In the genomic region with DNA sequence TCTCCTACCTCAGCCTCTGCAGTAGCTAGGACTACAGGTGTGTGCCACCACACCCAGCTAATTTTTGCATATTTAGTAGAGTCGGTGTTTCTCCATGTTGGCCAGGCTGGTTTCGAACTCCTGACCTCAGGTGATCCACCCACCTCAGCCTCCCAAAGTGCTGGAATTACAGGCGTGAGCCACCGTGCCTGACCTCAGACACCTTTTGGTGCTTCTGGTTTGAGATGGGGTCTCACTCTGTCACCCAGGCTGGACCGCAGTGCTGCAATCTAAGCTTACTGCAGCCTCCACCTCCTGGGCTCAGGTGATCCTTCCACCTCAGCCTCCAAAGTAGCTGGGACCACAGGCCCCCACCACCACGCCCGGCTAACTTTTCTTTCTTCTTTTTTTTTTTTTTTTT, we compare ENCODE assay signal across 7 cellular contexts.
A peak's percentile ranks its signal among the peaks of the same experiment; 100 is the strongest.
DNase-seq lines count a peak whose midpoint lies in the region; ATAC-seq, FAIRE-seq and TF ChIP-seq lines count a peak whose summit lies in the region.
"Not testable (repeated sequence)": the region's sequence is repeated elsewhere in the genome, so short reads cannot be mapped to it uniquely, and the experiment has no call there.

No MANE protein-coding gene starts in this region.

- H3K36me3 ChIP-seq in kidney (ENCODE audit: control insufficient read depth in 1 of 2, insufficient read depth in 2 of 2, low read length in 2 of 2); spleen: not testable (repeated sequence)

- not testable (repeated sequence) for H3K9me3 Mint-ChIP-seq in CD4-positive, alpha-beta T cell; natural killer cell treated with Interleukin-12 subunit alpha and Interleukin-12 subunit beta and Interleukin-15 and Interleukin-18, amount 100 ng/mL, for 72 hours
- H3K9me3 Mint-ChIP-seq in chondrocyte (ENCODE audit: low read depth), result peaks cover 52% of the 10 kb centered on the region

- ATAC-seq in CD4-positive, alpha-beta T cell (ENCODE audit: poor library complexity); natural killer cell treated with Interleukin-12 subunit alpha and Interleukin-12 subunit beta and Interleukin-15 and Interleukin-18, amount 100 ng/mL, for 72 hours: not testable (repeated sequence)

- not testable (repeated sequence) for H3K4me3 Mint-ChIP-seq in CD4-positive, alpha-beta T cell; chondrocyte (ENCODE audit: unreplicated experiment); natural killer cell treated with Interleukin-12 subunit alpha and Interleukin-12 subunit beta and Interleukin-15 and Interleukin-18, amount 100 ng/mL, for 72 hours

- H3K27ac ChIP-seq in CD4-positive, alpha-beta T cell (ENCODE audit: low read depth, low read length); kidney (ENCODE audit: low read depth in 2 of 2, low read length in 2 of 2); spleen: not testable (repeated sequence)

- CTCF ChIA-PET in CD4-positive, alpha-beta T cell (lab: Charles Lee), result not testable (repeated sequence)

- peak overlapping the region; percentile 94 for H3K27ac Mint-ChIP-seq in CD4-positive, alpha-beta T cell
- H3K27ac Mint-ChIP-seq in chondrocyte (ENCODE audit: unreplicated experiment), result not testable (repeated sequence)
- peak overlapping the region; percentile 99 to 100 for H3K27ac Mint-ChIP-seq in natural killer cell treated with Interleukin-12 subunit alpha and Interleukin-12 subunit beta and Interleukin-15 and Interleukin-18, amount 100 ng/mL, for 72 hours

- not testable (repeated sequence) for H3K9ac ChIP-seq in kidney (ENCODE audit: low read length in 2 of 2)

- TF ChIP-seq CTCF in CD4-positive, alpha-beta T cell (IDR thresholded peaks at IDR 0.05); chondrocyte (IDR thresholded peaks at IDR 0.05); kidney (IDR thresholded peaks at IDR 0.05; ENCODE audit: borderline replicate concordance, extremely low read depth, insufficient read depth); spleen (IDR thresholded peaks at IDR 0.05 in 8 of 11, conservative IDR thresholded peaks at IDR 0.05 in 3 of 11): not testable (repeated sequence)

- FAIRE-seq in kidney (lab: Jason Lieb, UNC), result not testable (repeated sequence)

- 89 to 94% (median 93%) methylated on average over 7 of the region's 7 CpGs for WGBS in spleen, 5 donors

- DNase-seq in CD4-positive, alpha-beta T cell, result peak in 1 of 10 experiments; percentile 31
- DNase-seq in activated CD4-positive, alpha-beta T cell treated with anti-CD3 and anti-CD28 coated beads for 48 hours, result peak; percentile 1
- peak; percentile 61 for DNase-seq in activated effector memory CD4-positive, alpha-beta T cell treated with anti-CD3 and anti-CD28 coated beads, Interleukin-2, amount 50 U/mL, for 16 hours
- DNase-seq in chondrocyte (ENCODE audit: low spot score) (peak; percentile 91), kidney (peak; percentile 50), spleen (peak; percentile 70)
- peak; percentile 49 for DNase-seq in natural killer cell treated with Interleukin-12 subunit alpha and Interleukin-12 subunit beta and Interleukin-15 and Interleukin-18, amount 100 ng/mL, for 72 hours (ENCODE audit: low spot score)

- not testable (repeated sequence) for H3K27me3 ChIP-seq in CD4-positive, alpha-beta T cell (ENCODE audit: control insufficient read depth, insufficient read depth, low read length); spleen (replicated peaks in 1 of 7)

- not testable (repeated sequence) for H3K9me3 ChIP-seq in CD4-positive, alpha-beta T cell (ENCODE audit: control insufficient read depth, low read length); kidney (ENCODE audit: control insufficient read depth in 1 of 2, low read length in 2 of 2); spleen

- H3K4me1 ChIP-seq in kidney (ENCODE audit: control insufficient read depth in 1 of 2, insufficient read depth in 1 of 2, low read depth in 1 of 2, low read length in 2 of 2), result not testable (repeated sequence)
- peaks cover 0 to 15% (median 0%) of the 10 kb centered on the region in 6 donors for H3K4me1 ChIP-seq in spleen

- intact Hi-C loops in CD4-positive, alpha-beta T cell (cut with DNase I, micrococcal nuclease), result loop anchor here (5.0 to 10.0 kb wide), 2 partner anchors 37 to 1870 kb away; no protein-coding TSS in a partner anchor
- intact Hi-C loops in kidney (cut with DNase I); spleen (cut with DNase I; ENCODE audit: low total_unique reads): not testable (repeated sequence)

- H3K4me1 Mint-ChIP-seq in CD4-positive, alpha-beta T cell (ENCODE audit: low read depth), result peaks cover 36% of the 10 kb centered on the region
- H3K4me1 Mint-ChIP-seq in chondrocyte (ENCODE audit: low read depth), result not testable (repeated sequence)
- H3K4me1 Mint-ChIP-seq in natural killer cell treated with Interleukin-12 subunit alpha and Interleukin-12 subunit beta and Interleukin-15 and Interleukin-18, amount 100 ng/mL, for 72 hours (ENCODE audit: low read depth in 2 of 2), result peaks cover 37 to 42% of the 10 kb centered on the region in 2 donors

- not testable (repeated sequence) for H3K36me3 Mint-ChIP-seq in CD4-positive, alpha-beta T cell (ENCODE audit: low read depth); chondrocyte (ENCODE audit: low read depth); natural killer cell treated with Interleukin-12 subunit alpha and Interleukin-12 subunit beta and Interleukin-15 and Interleukin-18, amount 100 ng/mL, for 72 hours

- TF ChIP-seq POLR2A in spleen (IDR thresholded peaks at IDR 0.05), result not testable (repeated sequence)

- H3K4me3 ChIP-seq in kidney (ENCODE audit: low read length in 2 of 2); spleen: not testable (repeated sequence)

- not testable (repeated sequence) for H3K27me3 Mint-ChIP-seq in CD4-positive, alpha-beta T cell; chondrocyte (ENCODE audit: low read depth); natural killer cell treated with Interleukin-12 subunit alpha and Interleukin-12 subunit beta and Interleukin-15 and Interleukin-18, amount 100 ng/mL, for 72 hours

- POLR2A ChIA-PET in CD4-positive, alpha-beta T cell (lab: Charles Lee), result not testable (repeated sequence)
